9 cellular contexts compared by ENCODE assay signal in the genomic region with DNA sequence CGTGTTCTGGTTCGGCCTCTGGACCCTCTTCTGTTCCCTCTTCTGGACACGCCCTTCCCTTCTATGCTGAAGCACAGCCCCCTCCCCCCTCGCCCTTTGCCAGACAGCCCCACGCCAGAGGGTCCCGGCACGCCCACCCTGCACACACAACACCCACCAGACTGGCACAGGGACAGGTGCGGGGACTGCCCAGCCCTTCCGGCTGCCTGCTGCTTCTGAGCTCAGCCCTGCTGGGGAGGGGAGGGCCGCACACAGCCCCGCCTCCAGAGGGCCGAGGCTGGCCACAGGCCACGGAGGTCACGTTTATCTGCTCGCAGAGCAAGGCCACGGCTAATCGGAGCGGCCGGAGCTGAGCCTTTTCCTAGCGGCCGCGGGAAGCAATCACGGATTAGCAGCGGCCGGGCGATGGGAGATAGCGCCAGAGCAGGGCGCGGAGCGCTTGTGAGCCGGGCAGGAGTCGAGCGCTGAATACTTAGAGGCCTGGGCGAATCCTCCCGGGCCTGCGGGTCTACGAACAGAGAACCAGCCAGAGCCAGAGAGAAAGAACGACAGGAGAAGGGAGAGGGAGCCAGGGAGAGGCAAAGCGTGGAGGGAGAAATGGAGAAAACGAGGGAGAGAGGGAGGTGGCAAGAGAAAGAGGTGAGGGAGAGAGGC. TPM values are rescaled to one million over a fixed set of nuclear protein-coding genes. Genes with fewer than 3 reads are reported as not detected.
DNase-seq lines count a peak whose midpoint lies in the region; ATAC-seq, FAIRE-seq and TF ChIP-seq lines count a peak whose summit lies in the region.
"Had no signal": no experiment of that assay in that cellular context is flagged by ENCODE, and none has a peak within 500 bp of the region (broad histone marks: within the 10 kb centered on the region; RNA-seq: fewer than 3 reads in every experiment).

No MANE protein-coding gene starts in this region.

- WGBS in HepG2 (ENCODE audit: low lambda C conversion rate) = 2% methylated on average over 26 of the region's 40 CpGs

- peak in 1 of 2 experiments; percentile 70; a peak in 2 of 4 replicates for TF ChIP-seq POLR2A in HepG2 (IDR thresholded peaks at IDR 0.05; ENCODE audit: insufficient read depth in 1 of 2, low read depth in 2 of 2, low read length in 2 of 2)

- no peak overlapping the region for H2AFZ ChIP-seq in HepG2 (ENCODE audit: low read length)

- peak overlapping the region; percentile 81 for H3K27ac Mint-ChIP-seq in dendritic cell treated with granulocyte-macrophage colony-stimulating factor and Interleukin-4, amounts not matched to agents 40 ng/mL and 50 ng/mL, for 4 days
- peak overlapping the region; percentile 53 for H3K27ac Mint-ChIP-seq in stimulated activated memory B cell treated with anti-CD40 and anti-IgM and Interleukin-4, amounts not matched to agents 10 μg/mL and 1 μg/mL and 100 μg/mL, for 72 hours

- H3K4me1 Mint-ChIP-seq in dendritic cell treated with granulocyte-macrophage colony-stimulating factor and Interleukin-4, amounts not matched to agents 40 ng/mL and 50 ng/mL, for 4 days (ENCODE audit: low read depth) = peaks cover 33% of the 10 kb centered on the region
- peaks cover 21% of the 10 kb centered on the region for H3K4me1 Mint-ChIP-seq in stimulated activated memory B cell treated with anti-CD40 and anti-IgM and Interleukin-4, amounts not matched to agents 10 μg/mL and 1 μg/mL and 100 μg/mL, for 72 hours

- H3K27ac ChIP-seq in HepG2 (ENCODE audit: extremely low read length, insufficient read depth, low read length) = no peak overlapping the region

- H3K4me2 ChIP-seq in HepG2 (ENCODE audit: low read depth, low read length) = peak overlapping the region; percentile 85

- DNase-seq in BJ (ENCODE audit: low read depth) = no peak
- DNase-seq in NCI-H2227 (lab: John Stamatoyannopoulos, UW; ENCODE audit: unreplicated experiment) = peak; percentile 86
- DNase-seq in HepG2 (ENCODE audit: low spot score) = peak; percentile 89
- DNase-seq in D721Med (ENCODE audit: insufficient read length, low spot score) = no peak
- DNase-seq in NCI-H1694 treated with DMSO at 0.1 percent for 48 hours (lab: John Stamatoyannopoulos, UW) = no peak

- TF ChIP-seq EP300 in HepG2 (IDR thresholded peaks at IDR 0.05; ENCODE audit: low read depth in 2 of 2, low read length in 2 of 2) (no peak), HepG2 (CRISPR knock-in tag; IDR thresholded peaks at IDR 0.05; ENCODE audit: borderline replicate concordance) (no peak)

- H3K27me3 ChIP-seq in BJ (ENCODE audit: control insufficient read depth, insufficient read depth, low read length) = no peaks in the 10 kb centered on the region
- H3K27me3 ChIP-seq in HepG2 (ENCODE audit: control insufficient read depth in 1 of 2, insufficient read depth in 2 of 2, low read length in 2 of 2) = no peaks in the 10 kb centered on the region

- ATAC-seq in HepG2 (peak; percentile 90), GM19035 (IDR thresholded peaks at IDR 0.05; ENCODE audit: unreplicated experiment) (no peak)
- peak; percentile 64 for ATAC-seq in stimulated activated memory B cell treated with anti-CD40 and anti-IgM and Interleukin-4, amounts not matched to agents 10 μg/mL and 1 μg/mL and 100 μg/mL, for 72 hours

- CTCF ChIA-PET in BJ (lab: Yijun Ruan, JAX) (interaction anchor here (0.8 to 3.2 kb wide), 6 partner anchors 8 to 145 kb away, joined by 3 to 15 read pairs (median 3); no protein-coding TSS in a partner anchor), HepG2 (lab: Yijun Ruan, JAX; ENCODE audit: low intra/inter-chr PET ratio, low total read pairs) (no interaction called here)

- H3K4me1 ChIP-seq in HepG2 (ENCODE audit: insufficient read depth, low read length) = peaks cover 21% of the 10 kb centered on the region
- H3K4me1 ChIP-seq: HAP-1 had no signal

- peaks cover 4% of the 10 kb centered on the region; the same call in 1 of the 2 replicates for H4K20me1 ChIP-seq in HepG2 (ENCODE audit: insufficient read depth, low read length)

- BruUV-seq in HepG2 (replicated peaks; lab: Mats Ljungman, UMichigan) = no TSS peak

- no peaks in the 10 kb centered on the region for H3K36me3 ChIP-seq in BJ (ENCODE audit: control insufficient read depth, insufficient read depth, low read length)
- H3K36me3 ChIP-seq in HepG2 (replicated peaks in 1 of 2; ENCODE audit: control insufficient read depth in 1 of 2, insufficient read depth in 2 of 2, low read length in 2 of 2) = no peaks in the 10 kb centered on the region
- H3K36me3 ChIP-seq: HAP-1 had no signal

- peaks cover 6% of the 10 kb centered on the region for H3K36me3 Mint-ChIP-seq in dendritic cell treated with granulocyte-macrophage colony-stimulating factor and Interleukin-4, amounts not matched to agents 40 ng/mL and 50 ng/mL, for 4 days (ENCODE audit: low read depth)
- H3K36me3 Mint-ChIP-seq in stimulated activated memory B cell treated with anti-CD40 and anti-IgM and Interleukin-4, amounts not matched to agents 10 μg/mL and 1 μg/mL and 100 μg/mL, for 72 hours = peaks cover 16% of the 10 kb centered on the region

- peak overlapping the region; percentile 36; the same call in 1 of the 2 replicates for H3K9ac ChIP-seq in HepG2 (ENCODE audit: insufficient read depth, low read depth, low read length)

- peaks cover 76% of the 10 kb centered on the region for H3K27me3 Mint-ChIP-seq in dendritic cell treated with granulocyte-macrophage colony-stimulating factor and Interleukin-4, amounts not matched to agents 40 ng/mL and 50 ng/mL, for 4 days
- peaks cover 61% of the 10 kb centered on the region for H3K27me3 Mint-ChIP-seq in stimulated activated memory B cell treated with anti-CD40 and anti-IgM and Interleukin-4, amounts not matched to agents 10 μg/mL and 1 μg/mL and 100 μg/mL, for 72 hours

- peak overlapping the region; percentile 87 for H3K4me3 Mint-ChIP-seq in dendritic cell treated with granulocyte-macrophage colony-stimulating factor and Interleukin-4, amounts not matched to agents 40 ng/mL and 50 ng/mL, for 4 days
- H3K4me3 Mint-ChIP-seq in stimulated activated memory B cell treated with anti-CD40 and anti-IgM and Interleukin-4, amounts not matched to agents 10 μg/mL and 1 μg/mL and 100 μg/mL, for 72 hours = peak overlapping the region; percentile 73

- POLR2A ChIA-PET in BJ (lab: Charles Lee) = no interaction called here
- POLR2A ChIA-PET in HepG2 (lab: Yijun Ruan, JAX) = interaction anchor here (0.6 to 1.6 kb wide), 15 partner anchors 8 to 1668 kb away, joined by 3 to 5 read pairs (median 3); a partner anchor contains a TSS

- peak; percentile 20; the same call in 1 of the 2 replicates for TF ChIP-seq RAD21 in HepG2 (CRISPR knock-in tag; IDR thresholded peaks at IDR 0.05)

- intact Hi-C loops in dendritic cell treated with granulocyte-macrophage colony-stimulating factor and Interleukin-4, amounts not matched to agents 40 ng/mL and 50 ng/mL, for 4 days (cut with micrococcal nuclease) = loop anchor here (2.0 kb wide), 1 partner anchor 19 kb away; no protein-coding TSS in a partner anchor
- intact Hi-C loops in HepG2 (cut with micrococcal nuclease; ENCODE audit: unreplicated experiment) = loop anchor here (1.0 kb wide), 1 partner anchor 33 kb away; a partner anchor contains a TSS

- TF ChIP-seq CTCF in BJ (IDR thresholded peaks at IDR 0.05; ENCODE audit: insufficient read depth, low read depth, low read length) (no peak; the same call in 1 of the 2 replicates), HepG2 (CRISPR knock-in tag; IDR thresholded peaks at IDR 0.05) (peak; percentile 59), D721Med (IDR thresholded peaks at IDR 0.05; ENCODE audit: insufficient read depth, missing control alignments) (no peak)

- peak overlapping the region; percentile 31 for H3K4me3 ChIP-seq in BJ (ENCODE audit: low read depth, low read length)
- H3K4me3 ChIP-seq in HepG2 (replicated peaks in 1 of 3; ENCODE audit: insufficient read depth in 1 of 3, low read depth in 2 of 3, low read length in 3 of 3) = peak overlapping the region; percentile 19 to 70 (median 60); a peak in 5 of 6 replicates
- H3K4me3 ChIP-seq: HAP-1 had no signal

- in situ Hi-C loops in HepG2 (cut with HindIII; ENCODE audit: extremely low pct_ligation_motif_present, low pct_unique_long_range_greater_than_20kb) = no loop called here

- peak; percentile 54 for FAIRE-seq in HepG2 (lab: Jason Lieb, UNC)
- no peak for FAIRE-seq in D721Med (lab: Jason Lieb, UNC)

- H3K9me3 ChIP-seq in HepG2 (ENCODE audit: low read length) = peaks cover 10% of the 10 kb centered on the region; the same call in 1 of the 2 replicates
- H3K9me3 ChIP-seq: HAP-1 had no signal

- H3K79me2 ChIP-seq in HepG2 (ENCODE audit: insufficient read depth, low read length) = no peaks in the 10 kb centered on the region

- peaks cover 15% of the 10 kb centered on the region for H3K9me3 Mint-ChIP-seq in dendritic cell treated with granulocyte-macrophage colony-stimulating factor and Interleukin-4, amounts not matched to agents 40 ng/mL and 50 ng/mL, for 4 days
- peaks cover 14% of the 10 kb centered on the region for H3K9me3 Mint-ChIP-seq in stimulated activated memory B cell treated with anti-CD40 and anti-IgM and Interleukin-4, amounts not matched to agents 10 μg/mL and 1 μg/mL and 100 μg/mL, for 72 hours

RNA-seq across cellular contexts. Expression of a gene that starts 21.5 kb away (rescaled TPM):
- polyA plus RNA-seq in BJ (2011; rRNA removed) = 108 and 143 TPM in 2 replicates
- 56.2 and 75.3 TPM in 2 replicates for polyA minus RNA-seq in BJ (2011; rRNA and poly(A)+ RNA removed)
- 58.8 and 78.7 TPM in 2 replicates for total RNA-seq in HepG2 (2016; rRNA removed; fragmentation: Illumina TruSeq; extraction: Trizol)
- total RNA-seq in HepG2 (2016; cell fraction: cytosol; rRNA removed; fragmentation: Illumina TruSeq; extraction: Trizol; ENCODE audit: low read depth) = 20.2 and 22.1 TPM in 2 replicates
- total RNA-seq in HepG2 (2016; cell fraction: insoluble cytoplasmic fraction; rRNA removed; fragmentation: Illumina TruSeq; extraction: Trizol) = 63.7 and 75.6 TPM in 2 replicates
- total RNA-seq in HepG2 (2016; cell fraction: membrane; rRNA removed; fragmentation: Illumina TruSeq; extraction: Trizol) = 29.1 and 30.2 TPM in 2 replicates
- 37.3 and 37.7 TPM in 2 replicates for total RNA-seq in HepG2 (2016; cell fraction: nucleus; rRNA removed; fragmentation: Illumina TruSeq; extraction: Trizol)
- polyA plus RNA-seq in HepG2 (2011; rRNA removed) = 130 TPM in 2 replicates
- 108 and 143 TPM in 2 replicates for polyA plus RNA-seq in HepG2 (2011; cell fraction: cytosol; rRNA removed)
- 193 and 235 TPM in 2 replicates for polyA plus RNA-seq in HepG2 (2011; cell fraction: nucleus; rRNA removed)
- polyA plus RNA-seq in HepG2 (2012) = 62.7 and 68.2 TPM in 2 replicates
- polyA plus RNA-seq in HepG2 (2016; cell fraction: cytosol; fragmentation: Illumina TruSeq; extraction: Trizol; ENCODE audit: low read depth) = 38.9 TPM in 2 replicates
- polyA plus RNA-seq in HepG2 (2016; cell fraction: insoluble cytoplasmic fraction; fragmentation: Illumina TruSeq; extraction: Trizol; ENCODE audit: low read depth) = 103 and 127 TPM in 2 replicates
- polyA plus RNA-seq in HepG2 (2016; cell fraction: membrane; fragmentation: Illumina TruSeq; extraction: Trizol; ENCODE audit: low read depth) = 42.5 and 43.1 TPM in 2 replicates
- polyA plus RNA-seq in HepG2 (2016; cell fraction: nucleus; fragmentation: Illumina TruSeq; extraction: Trizol; ENCODE audit: insufficient read depth, low read depth) = 108 and 115 TPM in 2 replicates
- polyA minus RNA-seq in HepG2 (2011; rRNA and poly(A)+ RNA removed; ENCODE audit: low replicate concordance) = 120 and 135 TPM in 2 replicates
- polyA minus RNA-seq in HepG2 (2011; cell fraction: cytosol; rRNA and poly(A)+ RNA removed) = 51.3 and 59.5 TPM in 2 replicates
- 31.7 and 32.2 TPM in 2 replicates for polyA minus RNA-seq in HepG2 (2011; cell fraction: nucleus; rRNA and poly(A)+ RNA removed)

RNA-seq across cellular contexts. Expression of a gene that starts 28.0 kb away (rescaled TPM):
- polyA plus RNA-seq in BJ (2011; rRNA removed) = 0.32 and 0.42 TPM in 2 replicates
- 0.46 and 0.52 TPM in 2 replicates for polyA minus RNA-seq in BJ (2011; rRNA and poly(A)+ RNA removed)
- 0.02 TPM in 1 of 2 replicates, not detected in the other for total RNA-seq in HepG2 (2016; rRNA removed; fragmentation: Illumina TruSeq; extraction: Trizol)
- total RNA-seq in HepG2 (2016; cell fraction: cytosol; rRNA removed; fragmentation: Illumina TruSeq; extraction: Trizol; ENCODE audit: low read depth) = not detected in 2 replicates
- not detected in 2 replicates for total RNA-seq in HepG2 (2016; cell fraction: insoluble cytoplasmic fraction; rRNA removed; fragmentation: Illumina TruSeq; extraction: Trizol)
- total RNA-seq in HepG2 (2016; cell fraction: membrane; rRNA removed; fragmentation: Illumina TruSeq; extraction: Trizol) = not detected in 2 replicates
- total RNA-seq in HepG2 (2016; cell fraction: nucleus; rRNA removed; fragmentation: Illumina TruSeq; extraction: Trizol) = 0.09 TPM in 1 of 2 replicates, not detected in the other
- 0.08 TPM in 2 replicates for polyA plus RNA-seq in HepG2 (2011; rRNA removed)
- 0.03 TPM in 2 replicates for polyA plus RNA-seq in HepG2 (2011; cell fraction: cytosol; rRNA removed)
- polyA plus RNA-seq in HepG2 (2011; cell fraction: nucleus; rRNA removed) = 0.06 and 0.10 TPM in 2 replicates
- polyA plus RNA-seq in HepG2 (2012) = 0.28 and 0.32 TPM in 2 replicates
- not detected in 2 replicates for polyA plus RNA-seq in HepG2 (2016; cell fraction: cytosol; fragmentation: Illumina TruSeq; extraction: Trizol; ENCODE audit: low read depth)
- 0.10 TPM in 1 of 2 replicates, not detected in the other for polyA plus RNA-seq in HepG2 (2016; cell fraction: insoluble cytoplasmic fraction; fragmentation: Illumina TruSeq; extraction: Trizol; ENCODE audit: low read depth)
- polyA plus RNA-seq in HepG2 (2016; cell fraction: membrane; fragmentation: Illumina TruSeq; extraction: Trizol; ENCODE audit: low read depth) = not detected in 2 replicates
- not detected in 2 replicates for polyA plus RNA-seq in HepG2 (2016; cell fraction: nucleus; fragmentation: Illumina TruSeq; extraction: Trizol; ENCODE audit: insufficient read depth, low read depth)
- polyA minus RNA-seq in HepG2 (2011; rRNA and poly(A)+ RNA removed; ENCODE audit: low replicate concordance) = 0.07 and 0.22 TPM in 2 replicates
- polyA minus RNA-seq in HepG2 (2011; cell fraction: cytosol; rRNA and poly(A)+ RNA removed) = 0.18 and 0.20 TPM in 2 replicates
- 0.39 TPM in 1 of 2 replicates, not detected in the other for polyA minus RNA-seq in HepG2 (2011; cell fraction: nucleus; rRNA and poly(A)+ RNA removed)

RNA-seq across cellular contexts. Expression of a gene that starts 33.3 kb away (rescaled TPM):
- polyA plus RNA-seq in BJ (2011; rRNA removed) (359 and 527 TPM in 2 replicates), HepG2 (2011; rRNA removed) (202 and 217 TPM in 2 replicates)
- polyA minus RNA-seq in BJ (2011; rRNA and poly(A)+ RNA removed) = 202 and 270 TPM in 2 replicates
- total RNA-seq in HepG2 (2016; rRNA removed; fragmentation: Illumina TruSeq; extraction: Trizol) = 393 and 406 TPM in 2 replicates
- 208 and 256 TPM in 2 replicates for total RNA-seq in HepG2 (2016; cell fraction: cytosol; rRNA removed; fragmentation: Illumina TruSeq; extraction: Trizol; ENCODE audit: low read depth)
- total RNA-seq in HepG2 (2016; cell fraction: insoluble cytoplasmic fraction; rRNA removed; fragmentation: Illumina TruSeq; extraction: Trizol) = 417 and 435 TPM in 2 replicates
- 247 and 301 TPM in 2 replicates for total RNA-seq in HepG2 (2016; cell fraction: membrane; rRNA removed; fragmentation: Illumina TruSeq; extraction: Trizol)
- total RNA-seq in HepG2 (2016; cell fraction: nucleus; rRNA removed; fragmentation: Illumina TruSeq; extraction: Trizol) = 164 and 188 TPM in 2 replicates
- 241 and 483 TPM in 2 replicates for polyA plus RNA-seq in HepG2 (2011; cell fraction: cytosol; rRNA removed)
- polyA plus RNA-seq in HepG2 (2011; cell fraction: nucleus; rRNA removed) = 200 and 266 TPM in 2 replicates
- polyA plus RNA-seq in HepG2 (2012) = 160 and 192 TPM in 2 replicates
- 231 and 257 TPM in 2 replicates for polyA plus RNA-seq in HepG2 (2016; cell fraction: cytosol; fragmentation: Illumina TruSeq; extraction: Trizol; ENCODE audit: low read depth)
- 441 and 468 TPM in 2 replicates for polyA plus RNA-seq in HepG2 (2016; cell fraction: insoluble cytoplasmic fraction; fragmentation: Illumina TruSeq; extraction: Trizol; ENCODE audit: low read depth)
- 285 and 298 TPM in 2 replicates for polyA plus RNA-seq in HepG2 (2016; cell fraction: membrane; fragmentation: Illumina TruSeq; extraction: Trizol; ENCODE audit: low read depth)
- polyA plus RNA-seq in HepG2 (2016; cell fraction: nucleus; fragmentation: Illumina TruSeq; extraction: Trizol; ENCODE audit: insufficient read depth, low read depth) = 310 TPM in 2 replicates
- polyA minus RNA-seq in HepG2 (2011; rRNA and poly(A)+ RNA removed; ENCODE audit: low replicate concordance) = 341 and 520 TPM in 2 replicates
- polyA minus RNA-seq in HepG2 (2011; cell fraction: cytosol; rRNA and poly(A)+ RNA removed) = 121 and 141 TPM in 2 replicates
- polyA minus RNA-seq in HepG2 (2011; cell fraction: nucleus; rRNA and poly(A)+ RNA removed) = 24.2 and 29.4 TPM in 2 replicates

Comparison
In these comparisons a context has a peak if more than half of its experiments do, and no peak if none do; other contexts are left out.
1. DNase-seq: peak in NCI-H2227 (single experiment) and HepG2 (single experiment); none in BJ (single experiment), D721Med (single experiment) and NCI-H1694 treated with DMSO at 0.1 percent for 48 hours (single experiment).